Comparison of ENCODE assay signal across 24 cellular contexts in the genomic region with DNA sequence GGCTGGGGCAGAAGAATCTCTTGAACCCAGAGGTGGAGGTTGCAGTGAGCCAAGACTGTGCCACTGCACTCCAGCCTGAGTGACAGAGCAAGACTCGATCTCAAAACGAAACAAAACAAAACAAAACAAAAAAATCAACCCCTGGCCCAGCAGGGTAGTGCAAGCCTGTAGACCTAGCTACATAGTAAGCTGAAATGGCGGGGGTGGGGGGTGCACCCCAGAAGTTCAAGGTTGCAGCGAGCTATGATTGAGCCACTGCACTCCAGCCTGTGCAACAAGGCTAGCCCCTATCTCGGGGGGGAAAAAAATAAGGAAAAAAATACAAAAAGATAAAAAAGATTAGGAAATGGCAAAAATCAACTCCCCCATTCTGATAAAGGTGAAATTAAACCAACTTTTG. TPM values are rescaled to one million over a fixed set of nuclear protein-coding genes. Genes with fewer than 3 reads are reported as not detected.
A peak's percentile ranks its signal among the peaks of the same experiment; 100 is the strongest.
DNase-seq lines count a peak whose midpoint lies in the region; ATAC-seq and TF ChIP-seq lines count a peak whose summit lies in the region.
"Had no signal": no experiment of that assay in that cellular context is flagged by ENCODE, and none has a peak within 500 bp of the region (broad histone marks: within the 10 kb centered on the region; RNA-seq: fewer than 3 reads in every experiment).

No MANE protein-coding gene starts in this region.

- CTCF ChIA-PET in CD4-positive, alpha-beta T cell (lab: Charles Lee) = no interaction called here
- CTCF ChIA-PET in HEK293T (lab: Yijun Ruan, JAX) = no interaction called here

- no peak overlapping the region for H3K27ac ChIP-seq in CD4-positive, alpha-beta T cell (ENCODE audit: low read depth, low read length)
- no peak overlapping the region for H3K27ac ChIP-seq in adrenal gland
- H3K27ac ChIP-seq in upper lobe of left lung = no peak overlapping the region
- H3K27ac ChIP-seq: HL-60 had no signal

- intact Hi-C loops in CD4-positive, alpha-beta T cell (cut with DNase I, micrococcal nuclease) = loop anchor here (5.0 to 10.0 kb wide), 6 partner anchors 33 to 1406 kb away; a partner anchor contains a TSS
- intact Hi-C loops in adrenal gland (cut with DNase I) = no loop called here

- H3K36me3 Mint-ChIP-seq in CD4-positive, alpha-beta T cell (ENCODE audit: low read depth) = peaks cover 7% of the 10 kb centered on the region
- H3K36me3 Mint-ChIP-seq in mesothelial cell of epicardium = no peaks in the 10 kb centered on the region

- no peak for ATAC-seq in CD4-positive, alpha-beta T cell (ENCODE audit: poor library complexity)
- no peak for ATAC-seq in HG03354 (IDR thresholded peaks at IDR 0.05; ENCODE audit: poor library complexity, severe bottlenecking, unreplicated experiment)
- ATAC-seq in upper lobe of left lung (ENCODE audit: low FRiP score in 2 of 2) = no peak
- ATAC-seq: SK-N-SH treated with all-trans-retinoic acid at 6 μM for 48 hours had no signal

- H3K27me3 ChIP-seq in CD4-positive, alpha-beta T cell (ENCODE audit: control insufficient read depth, insufficient read depth, low read length) = no peaks in the 10 kb centered on the region
- no peaks in the 10 kb centered on the region for H3K27me3 ChIP-seq in adrenal gland
- no peaks in the 10 kb centered on the region for H3K27me3 ChIP-seq in upper lobe of left lung
- H3K27me3 ChIP-seq: BE2C had no signal

- H3K4me1 ChIP-seq in adrenal gland (replicated peaks in 1 of 2) = peaks cover 21 to 55% of the 10 kb centered on the region in 2 donors
- H3K4me1 ChIP-seq in upper lobe of left lung = peaks cover 23 to 48% (median 37%) of the 10 kb centered on the region in 4 donors

- TF ChIP-seq EP300 in upper lobe of left lung (IDR thresholded peaks at IDR 0.05) = no peak

- no peaks in the 10 kb centered on the region for H3K27me3 Mint-ChIP-seq in CD4-positive, alpha-beta T cell
- H3K27me3 Mint-ChIP-seq in mesothelial cell of epicardium (ENCODE audit: low read depth) = no peaks in the 10 kb centered on the region
- H3K27me3 Mint-ChIP-seq: CD4-positive, CD25-positive, alpha-beta regulatory T cell had no signal

- H3K27ac Mint-ChIP-seq in CD4-positive, alpha-beta T cell = no peak overlapping the region
- H3K27ac Mint-ChIP-seq in mesothelial cell of epicardium = peak overlapping the region; percentile 43
- H3K27ac Mint-ChIP-seq: CD4-positive, CD25-positive, alpha-beta regulatory T cell had no signal

- H3K4me3 Mint-ChIP-seq in CD4-positive, alpha-beta T cell = peak overlapping the region; percentile 30
- H3K4me3 Mint-ChIP-seq in mesothelial cell of epicardium = no peak overlapping the region

- H3K9me3 Mint-ChIP-seq in CD4-positive, alpha-beta T cell = no peaks in the 10 kb centered on the region
- no peaks in the 10 kb centered on the region for H3K9me3 Mint-ChIP-seq in mesothelial cell of epicardium

- POLR2A ChIA-PET in CD4-positive, alpha-beta T cell (lab: Charles Lee) = no interaction called here
- POLR2A ChIA-PET in HEK293T (lab: Yijun Ruan, JAX) = no interaction called here

- H3K4me3 ChIP-seq in adrenal gland (no peak overlapping the region), upper lobe of left lung (no peak overlapping the region)

- TF ChIP-seq POLR2A in adrenal gland (IDR thresholded peaks at IDR 0.05) (no peak), upper lobe of left lung (IDR thresholded peaks at IDR 0.05) (no peak)

- H3K9me3 ChIP-seq in CD4-positive, alpha-beta T cell (ENCODE audit: control insufficient read depth, low read length) = no peaks in the 10 kb centered on the region
- H3K9me3 ChIP-seq in adrenal gland (replicated peaks in 1 of 3) = no peaks in the 10 kb centered on the region
- H3K9me3 ChIP-seq in upper lobe of left lung = no peaks in the 10 kb centered on the region
- H3K9me3 ChIP-seq: BE2C, Caco-2 had no signal

- no peak for DNase-seq in CD4-positive, alpha-beta T cell
- DNase-seq in HEK293T (ENCODE audit: extremely low spot score) = no peak
- DNase-seq in adrenal gland = peak in 4 of 7 donors; percentile 27 to 43 (median 37)
- DNase-seq in mesothelial cell of epicardium (ENCODE audit: low spot score in 2 of 2, unreplicated experiment in 2 of 2) = no peak
- no peak for DNase-seq in NCI-H2227 (lab: John Stamatoyannopoulos, UW; ENCODE audit: unreplicated experiment)
- DNase-seq in upper lobe of left lung = no peak
- no peak for DNase-seq in MV-4-11 (lab: John Stamatoyannopoulos, UW)
- DNase-seq: BE2C; Caco-2; CD4-positive, CD25-positive, alpha-beta regulatory T cell; GDM1; GOT3; IMR-90; Kasumi-1; NCI-H1105 treated with DMSO at 0.1 percent for 48 hours; NCI-H1694; NCI-H510A; NCI-H748 treated with DMSO at 0.1 percent for 48 hours; NK-92 treated with Interleukin-12 subunit alpha and Interleukin-12 subunit beta, amount 100 ng/mL, for 24 hours; OCI-M1; SHP77 treated with DMSO at 0.1 percent for 48 hours had no signal

- peaks cover 64% of the 10 kb centered on the region for H3K4me1 Mint-ChIP-seq in CD4-positive, alpha-beta T cell (ENCODE audit: low read depth)
- H3K4me1 Mint-ChIP-seq in mesothelial cell of epicardium = peaks cover 37% of the 10 kb centered on the region

- no peak for TF ChIP-seq CTCF in CD4-positive, alpha-beta T cell (IDR thresholded peaks at IDR 0.05)
- TF ChIP-seq CTCF in adrenal gland (IDR thresholded peaks at IDR 0.05) = no peak
- TF ChIP-seq CTCF in mesothelial cell of epicardium (IDR thresholded peaks at IDR 0.05; ENCODE audit: unreplicated experiment) = no peak
- no peak for TF ChIP-seq CTCF in upper lobe of left lung (IDR thresholded peaks at IDR 0.05)

- H3K36me3 ChIP-seq in adrenal gland (replicated peaks in 1 of 2) (no peaks in the 10 kb centered on the region), upper lobe of left lung (no peaks in the 10 kb centered on the region)
- H3K36me3 ChIP-seq: BE2C had no signal

- 41 to 64% (median 56%) methylated on average over 5 of the region's 5 CpGs for WGBS in adrenal gland, 4 donors
- WGBS in upper lobe of left lung, 2 donors = 89 to 94% methylated on average over 5 of the region's 5 CpGs

TF ChIP-seq in HEK293T, 16 proteins besides CTCF, POLR2A, EP300 and RAD21:
- TF ChIP-seq, protein P1, sequence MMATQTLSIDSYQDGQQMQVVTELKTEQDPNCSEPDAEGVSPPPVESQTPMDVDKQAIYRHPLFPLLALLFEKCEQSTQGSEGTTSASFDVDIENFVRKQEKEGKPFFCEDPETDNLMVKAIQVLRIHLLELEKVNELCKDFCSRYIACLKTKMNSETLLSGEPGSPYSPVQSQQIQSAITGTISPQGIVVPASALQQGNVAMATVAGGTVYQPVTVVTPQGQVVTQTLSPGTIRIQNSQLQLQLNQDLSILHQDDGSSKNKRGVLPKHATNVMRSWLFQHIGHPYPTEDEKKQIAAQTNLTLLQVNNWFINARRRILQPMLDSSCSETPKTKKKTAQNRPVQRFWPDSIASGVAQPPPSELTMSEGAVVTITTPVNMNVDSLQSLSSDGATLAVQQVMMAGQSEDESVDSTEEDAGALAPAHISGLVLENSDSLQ (IDR thresholded peaks at IDR 0.05) = peak; percentile 25; the same call in 1 of the 2 replicates
- TF ChIP-seq SP1 (IDR thresholded peaks at IDR 0.05) = no peak

RNA-seq across cellular contexts. Expression of a gene that starts 6.4 kb away (rescaled TPM):
- total RNA-seq in CD4-positive, alpha-beta T cell = 10 to 100 TPM; 85.5 to 91.7 TPM
- 100 to 1,000 TPM in 2 of 8 donors, 10 to 100 TPM in 6; 54.7 to 313 (median 73.9) TPM for total RNA-seq in adrenal gland
- 10 to 100 TPM; 19.8 to 50.1 (median 30.6) TPM for polyA plus RNA-seq in adrenal gland
- total RNA-seq in mesothelial cell of epicardium = 73.7 to 77.3 TPM (median 75.3 TPM) in 3 replicates
- 100 to 1,000 TPM in 1 of 6 donors, 10 to 100 TPM in 5; 43.9 to 150 (median 68.1) TPM for total RNA-seq in upper lobe of left lung

Comparison
In these comparisons a context has a peak if more than half of its experiments do, and no peak if none do; other contexts are left out.
1. DNase-seq: peak in adrenal gland (4 of 7); none in CD4-positive, alpha-beta T cell (0 of 10), HEK293T (single experiment), mesothelial cell of epicardium (0 of 2), NCI-H2227 (single experiment), upper lobe of left lung (0 of 2) and MV-4-11 (single experiment).
2. intact Hi-C loops: an anchor here in CD4-positive, alpha-beta T cell (5.0 to 10.0 kb wide); none called in adrenal gland.